In genomic region chr13:49247722-49248432, GRCh38 we compare ENCODE assay signal across 8 cellular contexts. TPM values are rescaled to one million over a fixed set of nuclear protein-coding genes. Genes with fewer than 3 reads are reported as not detected.
DNase-seq lines count a peak whose midpoint lies in the region; ATAC-seq, FAIRE-seq and TF ChIP-seq lines count a peak whose summit lies in the region.

TSS of gene CDADC1 (plus strand) at chr13:49247925. CDS start at chr13:49248038, 113 bp downstream.

- H3K36me3 Mint-ChIP-seq in chondrocyte (ENCODE audit: low read depth), result peaks cover 2% of the 10 kb centered on the region

- FAIRE-seq in kidney (lab: Jason Lieb, UNC), result peak; percentile 94

- peaks cover 16% of the 10 kb centered on the region for H3K4me1 Mint-ChIP-seq in chondrocyte (ENCODE audit: low read depth)

- H3K9me3 Mint-ChIP-seq in chondrocyte (ENCODE audit: low read depth), result no peaks in the 10 kb centered on the region

- H3K4me3 ChIP-seq in AG09309 (ENCODE audit: control insufficient read depth, low read depth, low read length) (peak within 1 kb of the TSS; percentile 68), kidney (ENCODE audit: low read length in 2 of 2) (peak within 1 kb of the TSS; percentile 94)

- intact Hi-C loops in kidney (cut with DNase I), result no loop called here

- peak; percentile 82 for TF ChIP-seq POLR2A in GM18951 (IDR thresholded peaks at IDR 0.05; ENCODE audit: extremely low read depth, insufficient read depth, insufficient read length)

- peak; percentile 99 for ATAC-seq in HG03280 (IDR thresholded peaks at IDR 0.05; ENCODE audit: unreplicated experiment)

- H3K27ac Mint-ChIP-seq in chondrocyte (ENCODE audit: unreplicated experiment), result peak within 1 kb of the TSS; percentile 99

- peak within 1 kb of the TSS; percentile 88 to 91 for H3K27ac ChIP-seq in kidney (ENCODE audit: low read depth in 2 of 2, low read length in 2 of 2)

- peak within 1 kb of the TSS; percentile 96 to 98 for H3K9ac ChIP-seq in kidney (ENCODE audit: low read length in 2 of 2)

- peaks cover 4 to 11% of the 10 kb centered on the region in 2 donors for H3K4me1 ChIP-seq in kidney (ENCODE audit: control insufficient read depth in 1 of 2, insufficient read depth in 1 of 2, low read depth in 1 of 2, low read length in 2 of 2)

- no peaks in the 10 kb centered on the region for H3K9me3 ChIP-seq in kidney (ENCODE audit: control insufficient read depth in 1 of 2, low read length in 2 of 2)

- no peaks in the 10 kb centered on the region for H3K27me3 Mint-ChIP-seq in chondrocyte (ENCODE audit: low read depth)

- peak within 1 kb of the TSS; percentile 88 for H3K4me3 Mint-ChIP-seq in chondrocyte (ENCODE audit: unreplicated experiment)

- TF ChIP-seq CTCF in AG09309 (IDR thresholded peaks at IDR 0.05; ENCODE audit: control insufficient read depth, insufficient read depth, low read depth, low read length, missing control alignments) (no peak), chondrocyte (IDR thresholded peaks at IDR 0.05) (no peak), kidney (IDR thresholded peaks at IDR 0.05; ENCODE audit: borderline replicate concordance, extremely low read depth, insufficient read depth) (no peak)

- in situ Hi-C loops in GM18951 (cut with MboI; ENCODE audit: low sequenced_read_pairs, unreplicated experiment), result no loop called here

- DNase-seq in AG09309 (ENCODE audit: low read depth) (peak; percentile 70), NCI-H510A (lab: John Stamatoyannopoulos, UW) (peak; percentile 81), chondrocyte (ENCODE audit: low spot score) (peak; percentile 97), kidney (peak; percentile 99)
- peak; percentile 73 for DNase-seq in activated CD4-positive, alpha-beta T cell treated with anti-CD3 and anti-CD28 coated beads for 1 hour
- peak; percentile 97 for DNase-seq in stimulated activated CD4-positive, alpha-beta T cell treated with anti-CD3 and anti-CD28 coated beads, Interleukin-15, amount 100 ng/mL, for 24 hours

- no peaks in the 10 kb centered on the region for H3K36me3 ChIP-seq in kidney (ENCODE audit: control insufficient read depth in 1 of 2, insufficient read depth in 2 of 2, low read length in 2 of 2)

RNA-seq across cellular contexts. Expression of gene CDADC1, which starts in this region (rescaled TPM):
- 8.9 to 13.5 TPM (median 11.8 TPM) in 3 replicates for total RNA-seq in chondrocyte
- total RNA-seq in kidney, result 8.3 TPM
- 12.2 TPM for polyA plus RNA-seq in kidney (ENCODE audit: insufficient read depth, low read depth, low replicate concordance)

Comparison
In these comparisons a context has a peak if more than half of its experiments do, and no peak if none do; other contexts are left out.
1. Peak in every context shown above with its lines: DNase-seq, ATAC-seq, H3K4me3 ChIP-seq and H3K27ac ChIP-seq.